In the genomic region with DNA sequence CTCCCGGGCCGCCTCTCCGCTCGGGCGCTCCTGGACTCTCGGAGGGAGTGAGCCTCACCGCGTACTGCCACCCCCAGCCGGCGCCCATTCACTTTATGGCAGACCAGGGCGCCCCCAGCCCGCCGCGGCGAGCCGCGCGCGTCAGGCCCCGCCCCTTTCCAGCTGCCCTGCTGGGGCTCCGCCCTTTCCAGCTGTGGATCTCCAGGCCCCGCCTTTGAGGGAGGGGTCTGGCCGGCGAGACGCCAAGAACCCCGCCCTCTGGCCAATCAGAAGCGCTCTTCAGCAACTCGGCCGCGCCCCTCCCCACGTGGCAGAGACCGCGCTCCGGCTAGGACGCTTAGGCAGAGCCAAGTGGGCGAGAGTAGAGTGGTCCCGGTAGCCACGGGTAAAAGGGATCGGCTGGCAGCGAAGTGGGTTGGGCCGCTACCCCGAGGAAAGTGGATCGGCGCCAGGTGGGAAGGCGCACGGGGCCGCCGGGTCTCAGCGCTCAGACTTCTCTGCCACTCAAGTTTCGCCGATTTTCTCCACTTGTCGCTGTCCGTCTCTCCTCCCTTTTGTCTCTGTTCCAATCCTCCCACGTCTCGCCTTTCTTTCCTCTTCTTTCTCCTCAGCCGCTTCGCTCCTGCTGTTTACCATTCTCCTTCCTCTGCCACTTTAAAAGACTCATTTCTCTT, we compare ENCODE assay signal across 1 cellular context.
TF ChIP-seq lines count a peak whose summit lies in the region.

A gene (minus strand): TSS at position 69 of the 674 bp plus-strand sequence. CDS start 9,432 bp downstream, outside the sequence.

TF ChIP-seq in HepG2, 621 proteins besides CTCF, POLR2A, EP300 and RAD21 (continued from another document):
- TF ChIP-seq, protein P1, sequence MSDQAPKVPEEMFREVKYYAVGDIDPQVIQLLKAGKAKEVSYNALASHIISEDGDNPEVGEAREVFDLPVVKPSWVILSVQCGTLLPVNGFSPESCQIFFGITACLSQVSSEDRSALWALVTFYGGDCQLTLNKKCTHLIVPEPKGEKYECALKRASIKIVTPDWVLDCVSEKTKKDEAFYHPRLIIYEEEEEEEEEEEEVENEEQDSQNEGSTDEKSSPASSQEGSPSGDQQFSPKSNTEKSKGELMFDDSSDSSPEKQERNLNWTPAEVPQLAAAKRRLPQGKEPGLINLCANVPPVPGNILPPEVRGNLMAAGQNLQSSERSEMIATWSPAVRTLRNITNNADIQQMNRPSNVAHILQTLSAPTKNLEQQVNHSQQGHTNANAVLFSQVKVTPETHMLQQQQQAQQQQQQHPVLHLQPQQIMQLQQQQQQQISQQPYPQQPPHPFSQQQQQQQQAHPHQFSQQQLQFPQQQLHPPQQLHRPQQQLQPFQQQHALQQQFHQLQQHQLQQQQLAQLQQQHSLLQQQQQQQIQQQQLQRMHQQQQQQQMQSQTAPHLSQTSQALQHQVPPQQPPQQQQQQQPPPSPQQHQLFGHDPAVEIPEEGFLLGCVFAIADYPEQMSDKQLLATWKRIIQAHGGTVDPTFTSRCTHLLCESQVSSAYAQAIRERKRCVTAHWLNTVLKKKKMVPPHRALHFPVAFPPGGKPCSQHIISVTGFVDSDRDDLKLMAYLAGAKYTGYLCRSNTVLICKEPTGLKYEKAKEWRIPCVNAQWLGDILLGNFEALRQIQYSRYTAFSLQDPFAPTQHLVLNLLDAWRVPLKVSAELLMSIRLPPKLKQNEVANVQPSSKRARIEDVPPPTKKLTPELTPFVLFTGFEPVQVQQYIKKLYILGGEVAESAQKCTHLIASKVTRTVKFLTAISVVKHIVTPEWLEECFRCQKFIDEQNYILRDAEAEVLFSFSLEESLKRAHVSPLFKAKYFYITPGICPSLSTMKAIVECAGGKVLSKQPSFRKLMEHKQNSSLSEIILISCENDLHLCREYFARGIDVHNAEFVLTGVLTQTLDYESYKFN (CRISPR knock-in tag; conservative IDR thresholded peaks at IDR 0.05), result 0 out of 2 replicates have a peak, but pooled peaks have one; percentile 15
- TF ChIP-seq ARNTL (CRISPR knock-in tag; IDR thresholded peaks at IDR 0.05) (peak; percentile 67; the same call in 1 of the 2 replicates), ZSCAN25 (CRISPR knock-in tag; IDR thresholded peaks at IDR 0.05) (peak; percentile 30; the same call in 1 of the 2 replicates), IRF2 (CRISPR knock-in tag; IDR thresholded peaks at IDR 0.05) (no peak; the same call in 1 of the 2 replicates), SP4 (CRISPR knock-in tag; IDR thresholded peaks at IDR 0.05) (peak; percentile 95), ZNF383 (CRISPR knock-in tag; IDR thresholded peaks at IDR 0.05; ENCODE audit: borderline replicate concordance) (no peak), SIN3A (IDR thresholded peaks at IDR 0.05; ENCODE audit: borderline replicate concordance, low read depth, low read length) (peak; percentile 93; the same call in 1 of the 2 replicates), FOXK1 (CRISPR knock-in tag; IDR thresholded peaks at IDR 0.05; ENCODE audit: borderline replicate concordance, low read depth) (0 out of 2 replicates have a peak, but pooled peaks have one; percentile 40), SP5 (CRISPR knock-in tag; IDR thresholded peaks at IDR 0.05; ENCODE audit: borderline replicate concordance, low read depth) (peak; percentile 41; the same call in 1 of the 2 replicates), MAZ (IDR thresholded peaks at IDR 0.05; ENCODE audit: borderline replicate concordance, low read depth, low read length) (peak; percentile 14; the same call in 1 of the 2 replicates), MAZ (CRISPR knock-in tag; IDR thresholded peaks at IDR 0.05; ENCODE audit: low read depth) (peak; percentile 54; the same call in 1 of the 2 replicates), ZNF333 (CRISPR knock-in tag; IDR thresholded peaks at IDR 0.05; ENCODE audit: borderline replicate concordance) (0 out of 2 replicates have a peak, but pooled peaks have one; percentile 35), ZNF83 (CRISPR knock-in tag; IDR thresholded peaks at IDR 0.05; ENCODE audit: borderline replicate concordance) (0 out of 2 replicates have a peak, but pooled peaks have one; percentile 36), NFYB (CRISPR knock-in tag; IDR thresholded peaks at IDR 0.05) (peak; percentile 64), ZFY (CRISPR knock-in tag; IDR thresholded peaks at IDR 0.05) (peak; percentile 46), YEATS4 (CRISPR knock-in tag; IDR thresholded peaks at IDR 0.05; ENCODE audit: borderline replicate concordance) (peak; percentile 69; the same call in 1 of the 2 replicates), SAP130 (CRISPR knock-in tag; IDR thresholded peaks at IDR 0.05; ENCODE audit: low read depth) (peak; percentile 96), NRL (CRISPR knock-in tag; IDR thresholded peaks at IDR 0.05; ENCODE audit: borderline replicate concordance) (0 out of 2 replicates have a peak, but pooled peaks have one; percentile 33), CCAR2 (optimal IDR thresholded peaks at IDR 0.05; ENCODE audit: low read depth, low read length) (no peak), NFATC3 (CRISPR knock-in tag; IDR thresholded peaks at IDR 0.05) (no peak), CHCHD3 (CRISPR knock-in tag; IDR thresholded peaks at IDR 0.05) (no peak), RCOR2 (CRISPR knock-in tag; IDR thresholded peaks at IDR 0.05) (0 out of 2 replicates have a peak, but pooled peaks have one; percentile 8), HOXA5 (CRISPR knock-in tag; IDR thresholded peaks at IDR 0.05) (0 out of 2 replicates have a peak, but pooled peaks have one; percentile 53), DPF2 (CRISPR knock-in tag; IDR thresholded peaks at IDR 0.05; ENCODE audit: borderline replicate concordance, low read depth) (no peak), ZFYVE20 (CRISPR knock-in tag; IDR thresholded peaks at IDR 0.05; ENCODE audit: borderline replicate concordance, low read depth) (no peak)
- TF ChIP-seq, protein P2, sequence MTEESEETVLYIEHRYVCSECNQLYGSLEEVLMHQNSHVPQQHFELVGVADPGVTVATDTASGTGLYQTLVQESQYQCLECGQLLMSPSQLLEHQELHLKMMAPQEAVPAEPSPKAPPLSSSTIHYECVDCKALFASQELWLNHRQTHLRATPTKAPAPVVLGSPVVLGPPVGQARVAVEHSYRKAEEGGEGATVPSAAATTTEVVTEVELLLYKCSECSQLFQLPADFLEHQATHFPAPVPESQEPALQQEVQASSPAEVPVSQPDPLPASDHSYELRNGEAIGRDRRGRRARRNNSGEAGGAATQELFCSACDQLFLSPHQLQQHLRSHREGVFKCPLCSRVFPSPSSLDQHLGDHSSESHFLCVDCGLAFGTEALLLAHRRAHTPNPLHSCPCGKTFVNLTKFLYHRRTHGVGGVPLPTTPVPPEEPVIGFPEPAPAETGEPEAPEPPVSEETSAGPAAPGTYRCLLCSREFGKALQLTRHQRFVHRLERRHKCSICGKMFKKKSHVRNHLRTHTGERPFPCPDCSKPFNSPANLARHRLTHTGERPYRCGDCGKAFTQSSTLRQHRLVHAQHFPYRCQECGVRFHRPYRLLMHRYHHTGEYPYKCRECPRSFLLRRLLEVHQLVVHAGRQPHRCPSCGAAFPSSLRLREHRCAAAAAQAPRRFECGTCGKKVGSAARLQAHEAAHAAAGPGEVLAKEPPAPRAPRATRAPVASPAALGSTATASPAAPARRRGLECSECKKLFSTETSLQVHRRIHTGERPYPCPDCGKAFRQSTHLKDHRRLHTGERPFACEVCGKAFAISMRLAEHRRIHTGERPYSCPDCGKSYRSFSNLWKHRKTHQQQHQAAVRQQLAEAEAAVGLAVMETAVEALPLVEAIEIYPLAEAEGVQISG (CRISPR knock-in tag; IDR thresholded peaks at IDR 0.05), result 0 out of 2 replicates have a peak, but pooled peaks have one; percentile 17
- TF ChIP-seq, protein P3, sequence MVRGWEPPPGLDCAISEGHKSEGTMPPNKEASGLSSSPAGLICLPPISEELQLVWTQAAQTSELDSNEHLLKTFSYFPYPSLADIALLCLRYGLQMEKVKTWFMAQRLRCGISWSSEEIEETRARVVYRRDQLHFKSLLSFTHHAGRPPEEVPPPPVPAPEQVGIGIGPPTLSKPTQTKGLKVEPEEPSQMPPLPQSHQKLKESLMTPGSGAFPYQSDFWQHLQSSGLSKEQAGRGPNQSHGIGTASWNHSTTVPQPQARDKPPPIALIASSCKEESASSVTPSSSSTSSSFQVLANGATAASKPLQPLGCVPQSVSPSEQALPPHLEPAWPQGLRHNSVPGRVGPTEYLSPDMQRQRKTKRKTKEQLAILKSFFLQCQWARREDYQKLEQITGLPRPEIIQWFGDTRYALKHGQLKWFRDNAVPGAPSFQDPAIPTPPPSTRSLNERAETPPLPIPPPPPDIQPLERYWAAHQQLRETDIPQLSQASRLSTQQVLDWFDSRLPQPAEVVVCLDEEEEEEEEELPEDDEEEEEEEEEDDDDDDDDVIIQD (CRISPR knock-in tag; IDR thresholded peaks at IDR 0.05; ENCODE audit: low read depth), result peak; percentile 48; the same call in 1 of the 2 replicates
- TF ChIP-seq, protein P4, sequence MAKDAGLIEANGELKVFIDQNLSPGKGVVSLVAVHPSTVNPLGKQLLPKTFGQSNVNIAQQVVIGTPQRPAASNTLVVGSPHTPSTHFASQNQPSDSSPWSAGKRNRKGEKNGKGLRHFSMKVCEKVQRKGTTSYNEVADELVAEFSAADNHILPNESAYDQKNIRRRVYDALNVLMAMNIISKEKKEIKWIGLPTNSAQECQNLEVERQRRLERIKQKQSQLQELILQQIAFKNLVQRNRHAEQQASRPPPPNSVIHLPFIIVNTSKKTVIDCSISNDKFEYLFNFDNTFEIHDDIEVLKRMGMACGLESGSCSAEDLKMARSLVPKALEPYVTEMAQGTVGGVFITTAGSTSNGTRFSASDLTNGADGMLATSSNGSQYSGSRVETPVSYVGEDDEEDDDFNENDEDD (CRISPR knock-in tag; IDR thresholded peaks at IDR 0.05; ENCODE audit: borderline replicate concordance), result 0 out of 2 replicates have a peak, but pooled peaks have one; percentile 51
- TF ChIP-seq, protein P5, sequence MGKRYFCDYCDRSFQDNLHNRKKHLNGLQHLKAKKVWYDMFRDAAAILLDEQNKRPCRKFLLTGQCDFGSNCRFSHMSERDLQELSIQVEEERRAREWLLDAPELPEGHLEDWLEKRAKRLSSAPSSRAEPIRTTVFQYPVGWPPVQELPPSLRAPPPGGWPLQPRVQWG (CRISPR knock-in tag; IDR thresholded peaks at IDR 0.05; ENCODE audit: borderline replicate concordance, low read depth), result no peak
- TF ChIP-seq, protein P6, sequence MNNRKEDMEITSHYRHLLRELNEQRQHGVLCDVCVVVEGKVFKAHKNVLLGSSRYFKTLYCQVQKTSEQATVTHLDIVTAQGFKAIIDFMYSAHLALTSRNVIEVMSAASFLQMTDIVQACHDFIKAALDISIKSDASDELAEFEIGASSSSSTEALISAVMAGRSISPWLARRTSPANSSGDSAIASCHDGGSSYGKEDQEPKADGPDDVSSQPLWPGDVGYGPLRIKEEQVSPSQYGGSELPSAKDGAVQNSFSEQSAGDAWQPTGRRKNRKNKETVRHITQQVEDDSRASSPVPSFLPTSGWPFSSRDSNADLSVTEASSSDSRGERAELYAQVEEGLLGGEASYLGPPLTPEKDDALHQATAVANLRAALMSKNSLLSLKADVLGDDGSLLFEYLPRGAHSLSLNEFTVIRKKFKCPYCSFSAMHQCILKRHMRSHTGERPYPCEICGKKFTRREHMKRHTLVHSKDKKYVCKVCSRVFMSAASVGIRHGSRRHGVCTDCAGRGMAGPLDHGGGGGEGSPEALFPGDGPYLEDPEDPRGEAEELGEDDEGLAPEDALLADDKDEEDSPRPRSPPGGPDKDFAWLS (CRISPR knock-in tag; IDR thresholded peaks at IDR 0.05; ENCODE audit: borderline replicate concordance), result peak; percentile 31; the same call in 1 of the 2 replicates
